20 cellular contexts compared by ENCODE assay signal in genomic region chr6:88823998-88824397, GRCh38.
DNase-seq lines count a peak whose midpoint lies in the region; TF ChIP-seq lines count a peak whose summit lies in the region.
"Had no signal": no experiment of that assay in that cellular context is flagged by ENCODE, and none has a peak within 500 bp of the region (broad histone marks: within the 10 kb centered on the region; RNA-seq: fewer than 3 reads in every experiment).

No MANE protein-coding gene starts in this region.

- in situ Hi-C loops in astrocyte of the spinal cord (cut with HindIII; ENCODE audit: low sequenced_read_pairs) = no loop called here

- H3K27ac Mint-ChIP-seq in neural progenitor cell = no peak overlapping the region
- no peak overlapping the region for H3K27ac Mint-ChIP-seq in progenitor cell of endocrine pancreas
- H3K27ac Mint-ChIP-seq: activated CD4-positive, alpha-beta T cell treated with anti-CD3 and anti-CD28 coated beads for 36 hours; GM23338; nephron; T-helper 17 cell had no signal

- H3K4me3 ChIP-seq in astrocyte of the spinal cord (ENCODE audit: low read depth, low read length) = no peak overlapping the region
- no peak overlapping the region for H3K4me3 ChIP-seq in neural progenitor cell
- H3K4me3 ChIP-seq: GM23338, left ventricle myocardium inferior, Peyer's patch, smooth muscle cell, stomach had no signal

- H3K4me3 Mint-ChIP-seq in neural progenitor cell (no peak overlapping the region), progenitor cell of endocrine pancreas (ENCODE audit: low read depth) (no peak overlapping the region)
- H3K4me3 Mint-ChIP-seq: activated CD4-positive, alpha-beta T cell treated with anti-CD3 and anti-CD28 coated beads for 36 hours; CD14-positive monocyte; GM23338; nephron; T-helper 17 cell had no signal

- no peak overlapping the region for H3K9ac ChIP-seq in neural progenitor cell

- H3F3A ChIP-seq in neural progenitor cell (ENCODE audit: low read depth) = no peaks in the 10 kb centered on the region

- no peaks in the 10 kb centered on the region for H3K4me1 ChIP-seq in neural progenitor cell
- H3K4me1 ChIP-seq: left ventricle myocardium inferior, Peyer's patch, stomach had no signal

- no peaks in the 10 kb centered on the region for H3K9me3 ChIP-seq in neural progenitor cell (ENCODE audit: low read depth)
- H3K9me3 ChIP-seq: left ventricle myocardium inferior, Peyer's patch, stomach had no signal

- no peak overlapping the region for H3K4me2 ChIP-seq in neural progenitor cell
- H3K4me2 ChIP-seq: GM23338, smooth muscle cell had no signal

- H3K79me2 ChIP-seq in neural progenitor cell (ENCODE audit: low read depth) = peaks cover 4% of the 10 kb centered on the region

- no peaks in the 10 kb centered on the region for H4K20me1 ChIP-seq in neural progenitor cell (ENCODE audit: low read depth)

- TF ChIP-seq CTCF in astrocyte of the spinal cord (IDR thresholded peaks at IDR 0.05; ENCODE audit: low read depth, low read length) (no peak), neural progenitor cell (IDR thresholded peaks at IDR 0.05) (no peak), progenitor cell of endocrine pancreas (IDR thresholded peaks at IDR 0.05; ENCODE audit: unreplicated experiment) (no peak)

- H2AFZ ChIP-seq in neural progenitor cell (replicated peaks) = no peak overlapping the region
- H2AFZ ChIP-seq: GM23338 had no signal

- H3K36me3 ChIP-seq in neural progenitor cell = no peaks in the 10 kb centered on the region
- H3K36me3 ChIP-seq: Peyer's patch had no signal

- H3K27me3 Mint-ChIP-seq in neural progenitor cell (ENCODE audit: insufficient read depth, low read depth) (no peaks in the 10 kb centered on the region), progenitor cell of endocrine pancreas (no peaks in the 10 kb centered on the region)
- H3K27me3 Mint-ChIP-seq: activated CD4-positive, alpha-beta T cell treated with anti-CD3 and anti-CD28 coated beads for 36 hours; T-helper 17 cell had no signal

- H3K4me1 Mint-ChIP-seq in neural progenitor cell = no peaks in the 10 kb centered on the region
- no peaks in the 10 kb centered on the region for H3K4me1 Mint-ChIP-seq in progenitor cell of endocrine pancreas (ENCODE audit: low read depth)
- H3K4me1 Mint-ChIP-seq: GM23338, nephron had no signal

- no peak overlapping the region for H3K27ac ChIP-seq in neural progenitor cell
- H3K27ac ChIP-seq: left ventricle myocardium inferior, Peyer's patch, stomach had no signal

- DNase-seq in DMS53 (lab: John Stamatoyannopoulos, UW) (peak; percentile 60), LoVo (ENCODE audit: low spot score) (peak; percentile 43), astrocyte of the spinal cord (ENCODE audit: low read depth, low spot score) (peak; percentile 54), kidney tubule cell (ENCODE audit: low spot score) (peak; percentile 66), 8988T (no peak), KG1 (lab: John Stamatoyannopoulos, UW) (no peak), neural progenitor cell (ENCODE audit: low spot score) (no peak), progenitor cell of endocrine pancreas (ENCODE audit: low spot score, unreplicated experiment) (no peak)
- DNase-seq: activated CD4-positive, alpha-beta T cell treated with anti-CD3 and anti-CD28 coated beads for 36 hours; activated T-cell treated with anti-CD3 and anti-CD28 coated beads, Interleukin-2, amount 50 U/mL, for 1 hour; left ventricle myocardium inferior; MV-4-11; NCI-H2171 treated with DMSO at 0.1 percent for 48 hours; Peyer's patch; stomach; T-helper 17 cell had no signal

- H3K36me3 Mint-ChIP-seq in neural progenitor cell (peaks cover 5% of the 10 kb centered on the region), progenitor cell of endocrine pancreas (ENCODE audit: insufficient read depth) (peaks cover 5% of the 10 kb centered on the region)

- H3K9me3 Mint-ChIP-seq in neural progenitor cell (peaks cover 4% of the 10 kb centered on the region), progenitor cell of endocrine pancreas (ENCODE audit: low read depth) (peaks cover 5% of the 10 kb centered on the region)

- no peaks in the 10 kb centered on the region for H3K27me3 ChIP-seq in neural progenitor cell
- H3K27me3 ChIP-seq: Peyer's patch, stomach had no signal

Comparison
In these comparisons a context has a peak if more than half of its experiments do, and no peak if none do; other contexts are left out.
1. DNase-seq: peak in DMS53 (single experiment), LoVo (single experiment), astrocyte of the spinal cord (single experiment) and kidney tubule cell (single experiment); none in 8988T (single experiment), KG1 (single experiment), neural progenitor cell (single experiment) and progenitor cell of endocrine pancreas (single experiment).